Comparison of ENCODE assay signal across 16 cellular contexts in the genomic region with DNA sequence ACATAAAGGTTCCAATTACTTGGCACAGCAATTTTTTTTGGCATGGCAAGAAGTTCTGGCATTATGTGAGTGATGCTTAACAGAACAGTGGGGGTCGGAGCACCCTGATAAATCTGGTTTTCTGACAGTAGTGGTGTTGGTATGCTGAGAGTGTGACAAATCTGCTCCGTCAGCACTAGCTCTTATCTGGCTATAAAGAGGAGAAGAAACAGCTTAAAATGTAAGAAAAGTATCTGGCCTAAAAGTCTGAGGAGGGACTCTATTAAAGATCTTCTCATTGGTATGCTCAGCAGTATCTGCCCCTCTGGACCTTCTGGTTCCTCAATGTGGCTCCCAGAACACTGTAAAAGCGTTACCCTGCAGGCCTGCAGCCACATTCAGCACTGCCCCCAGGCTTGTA.
"Had no signal": no experiment of that assay in that cellular context is flagged by ENCODE, and none has a peak within 500 bp of the region (broad histone marks: within the 10 kb centered on the region; RNA-seq: fewer than 3 reads in every experiment).

No MANE protein-coding gene starts in this region.

- H3K4me3 ChIP-seq: body of pancreas, coronary artery, gastroesophageal sphincter, left lung, right atrium auricular region had no signal

- H3K27me3 ChIP-seq: body of pancreas, gastroesophageal sphincter, left lung, right atrium auricular region had no signal

- H3K27ac ChIP-seq: body of pancreas, coronary artery, gastroesophageal sphincter, left lung, right atrium auricular region had no signal

- FAIRE-seq: endothelial cell of umbilical vein, kidney had no signal

- H3K36me3 ChIP-seq: gastroesophageal sphincter, left lung, right atrium auricular region had no signal

- ATAC-seq: activated T-cell treated with anti-CD3 and anti-CD28 coated beads, Interleukin-2, amount 50 U/mL, for 72 hours; body of pancreas; gastroesophageal sphincter; left lung; natural killer cell had no signal

- DNase-seq: activated B cell treated with CpG ODN at 0.5 μM for 24 hours; activated CD4-positive, alpha-beta T cell treated with anti-CD3 and anti-CD28 coated beads, Interleukin-2, amount 10 ng/mL, durations not matched to agents 7 days and 5 days; activated CD8-positive, alpha-beta memory T cell treated with anti-CD3 and anti-CD28 coated beads, Interleukin-2, amount 50 U/mL, for 48 hours; activated gamma-delta T cell; activated T-cell treated with anti-CD3 and anti-CD28 coated beads, Interleukin-2, amount 50 U/mL, for 72 hours; amniotic stem cell; body of pancreas; effector CD4-positive, alpha-beta T cell; kidney; left lung; natural killer cell; nucleus accumbens had no signal

- H3K9me3 ChIP-seq: body of pancreas, gastroesophageal sphincter, left lung, right atrium auricular region had no signal
